In genomic region chr20:10502098-10502526, GRCh38 we compare ENCODE assay signal across 9 cellular contexts.
DNase-seq lines count a peak whose midpoint lies in the region; ATAC-seq lines count a peak whose summit lies in the region.
"Had no signal": no experiment of that assay in that cellular context is flagged by ENCODE, and none has a peak within 500 bp of the region (broad histone marks: within the 10 kb centered on the region; RNA-seq: fewer than 3 reads in every experiment).

No MANE protein-coding gene starts in this region.

- ATAC-seq in naive B cell (ENCODE audit: low read depth in 2 of 2): no peak
- no peak for ATAC-seq in HG03175 (IDR thresholded peaks at IDR 0.05; ENCODE audit: unreplicated experiment)
- no peak for ATAC-seq in left colon
- no peak for ATAC-seq in GM21390 (IDR thresholded peaks at IDR 0.05; ENCODE audit: unreplicated experiment)

- H3K27ac Mint-ChIP-seq in activated T-helper 1 cell treated with anti-CD3 and anti-CD28 coated beads, Interleukin-12 subunit alpha, Interleukin-12 subunit beta, Interleukin-2, Interleukin-4 antibody, amounts not matched to agents 30 ng/mL and 10 ng/mL and 1 ng/mL, durations not matched to agents 14 hours and 24 hours and 36 hours: peak overlapping the region; percentile 62
- peak overlapping the region in 1 of 6 donors; percentile 53 for H3K27ac Mint-ChIP-seq in naive B cell

- peaks cover 52% of the 10 kb centered on the region for H3K4me1 Mint-ChIP-seq in activated T-helper 1 cell treated with anti-CD3 and anti-CD28 coated beads, Interleukin-12 subunit alpha, Interleukin-12 subunit beta, Interleukin-2, Interleukin-4 antibody, amounts not matched to agents 30 ng/mL and 10 ng/mL and 1 ng/mL, durations not matched to agents 14 hours and 24 hours and 36 hours (ENCODE audit: low read depth)
- H3K4me1 Mint-ChIP-seq in naive B cell: peaks cover 33 to 62% (median 42%) of the 10 kb centered on the region in 3 donors

- H3K9me3 Mint-ChIP-seq in activated T-helper 1 cell treated with anti-CD3 and anti-CD28 coated beads, Interleukin-12 subunit alpha, Interleukin-12 subunit beta, Interleukin-2, Interleukin-4 antibody, amounts not matched to agents 30 ng/mL and 10 ng/mL and 1 ng/mL, durations not matched to agents 14 hours and 24 hours and 36 hours: no peaks in the 10 kb centered on the region
- no peaks in the 10 kb centered on the region for H3K9me3 Mint-ChIP-seq in naive B cell

- H3K36me3 Mint-ChIP-seq in activated T-helper 1 cell treated with anti-CD3 and anti-CD28 coated beads, Interleukin-12 subunit alpha, Interleukin-12 subunit beta, Interleukin-2, Interleukin-4 antibody, amounts not matched to agents 30 ng/mL and 10 ng/mL and 1 ng/mL, durations not matched to agents 14 hours and 24 hours and 36 hours (ENCODE audit: low read depth): no peaks in the 10 kb centered on the region
- H3K36me3 Mint-ChIP-seq in naive B cell: no peaks in the 10 kb centered on the region

- no peaks in the 10 kb centered on the region for H3K36me3 ChIP-seq in KOPT-K1 (ENCODE audit: insufficient read depth, low read length)

- H3K9me3 ChIP-seq in KOPT-K1 (ENCODE audit: insufficient read depth, low read length, poor library complexity, severe bottlenecking): no peaks in the 10 kb centered on the region

- DNase-seq in GF-D8 (lab: John Stamatoyannopoulos, UW): peak; percentile 72
- no peak for DNase-seq in activated T-helper 1 cell treated with anti-CD3 and anti-CD28 coated beads, Interleukin-12 subunit alpha, Interleukin-12 subunit beta, Interleukin-2, Interleukin-4 antibody, amounts not matched to agents 30 ng/mL and 10 ng/mL and 1 ng/mL, durations not matched to agents 14 hours and 24 hours and 36 hours (ENCODE audit: low spot score)
- no peak for DNase-seq in naive B cell
- no peak for DNase-seq in NCI-H1930 (lab: John Stamatoyannopoulos, UW)
- no peak for DNase-seq in left colon
- DNase-seq: NCI-H2081 treated with DMSO at 0.1 percent for 48 hours had no signal

- H3K4me3 Mint-ChIP-seq in activated T-helper 1 cell treated with anti-CD3 and anti-CD28 coated beads, Interleukin-12 subunit alpha, Interleukin-12 subunit beta, Interleukin-2, Interleukin-4 antibody, amounts not matched to agents 30 ng/mL and 10 ng/mL and 1 ng/mL, durations not matched to agents 14 hours and 24 hours and 36 hours: peak overlapping the region; percentile 81
- peak overlapping the region; percentile 58 to 89 (median 81) for H3K4me3 Mint-ChIP-seq in naive B cell

- peak overlapping the region; percentile 85 for H3K27ac ChIP-seq in KOPT-K1 (ENCODE audit: low read depth, low read length, poor library complexity, severe bottlenecking)

- H3K27me3 Mint-ChIP-seq in activated T-helper 1 cell treated with anti-CD3 and anti-CD28 coated beads, Interleukin-12 subunit alpha, Interleukin-12 subunit beta, Interleukin-2, Interleukin-4 antibody, amounts not matched to agents 30 ng/mL and 10 ng/mL and 1 ng/mL, durations not matched to agents 14 hours and 24 hours and 36 hours (ENCODE audit: insufficient read depth): no peaks in the 10 kb centered on the region
- no peaks in the 10 kb centered on the region for H3K27me3 Mint-ChIP-seq in naive B cell

- intact Hi-C loops in activated T-helper 1 cell treated with anti-CD3 and anti-CD28 coated beads, Interleukin-12 subunit alpha, Interleukin-12 subunit beta, Interleukin-2, Interleukin-4 antibody, amounts not matched to agents 30 ng/mL and 10 ng/mL and 1 ng/mL, durations not matched to agents 14 hours and 24 hours and 36 hours (cut with micrococcal nuclease): loop anchor here (2.0 kb wide), 1 partner anchor 67 kb away; the partner anchor contains the start of genes MKKS and SLX4IP
- intact Hi-C loops in left colon (cut with DNase I, micrococcal nuclease): no loop called here
